ENCODE assay signal across 8 cellular contexts in genomic region chr12:107451246-107451645, GRCh38.
"Had no signal": no experiment of that assay in that cellular context is flagged by ENCODE, and none has a peak within 500 bp of the region (broad histone marks: within the 10 kb centered on the region; RNA-seq: fewer than 3 reads in every experiment).

No MANE protein-coding gene starts in this region.

- DNase-seq: H9, HCEC 1CT, IMR-90 had no signal

- H3K27ac Mint-ChIP-seq: H9 had no signal

- ATAC-seq: K562 had no signal

- H3K9me3 Mint-ChIP-seq: GM23338 had no signal

- H3K4me3 ChIP-seq: GM23338, K562 had no signal

- H3K4me3 Mint-ChIP-seq: GM23338, H9 had no signal

- FAIRE-seq: H1, H54, HTR-8/SVneo, K562 had no signal
